In genomic region chr3:60431599-60431958, GRCh38 we compare ENCODE assay signal across 12 cellular contexts.
DNase-seq lines count a peak whose midpoint lies in the region; ATAC-seq and TF ChIP-seq lines count a peak whose summit lies in the region.
"Had no signal": no experiment of that assay in that cellular context is flagged by ENCODE, and none has a peak within 500 bp of the region (broad histone marks: within the 10 kb centered on the region; RNA-seq: fewer than 3 reads in every experiment).

No MANE protein-coding gene starts in this region.

- H3K4me3 Mint-ChIP-seq in WTC11, result no peak overlapping the region
- H3K4me3 Mint-ChIP-seq: T-helper 17 cell had no signal

- TF ChIP-seq CTCF in WTC11 (IDR thresholded peaks at IDR 0.05), result no peak

- no peaks in the 10 kb centered on the region for H3K36me3 Mint-ChIP-seq in WTC11

- H3K4me1 Mint-ChIP-seq in WTC11, result peaks cover 14% of the 10 kb centered on the region
- H3K4me1 Mint-ChIP-seq: T-helper 17 cell had no signal

- no peaks in the 10 kb centered on the region for H3K27me3 Mint-ChIP-seq in WTC11 (ENCODE audit: low read depth)
- H3K27me3 Mint-ChIP-seq: T-helper 17 cell had no signal

- peaks cover 7% of the 10 kb centered on the region; the same call in 1 of the 2 replicates for H3K9me3 Mint-ChIP-seq in WTC11

- POLR2A ChIA-PET in WTC11 (lab: Charles Lee), result no interaction called here

- peak; percentile 90 for ATAC-seq in WTC11
- peak; percentile 54 for ATAC-seq in left lobe of liver
- ATAC-seq: T-helper 17 cell had no signal

- DNase-seq in GM03348 (ENCODE audit: low spot score) (peak; percentile 22), M059J (ENCODE audit: low read depth) (peak; percentile 2), WTC11 (ENCODE audit: low spot score) (peak; percentile 17), left lobe of liver (ENCODE audit: low spot score) (no peak), hippocampal formation (lab: John Stamatoyannopoulos, UW) (no peak), NCI-H2107 treated with DMSO at 0.1 percent for 48 hours (lab: John Stamatoyannopoulos, UW; ENCODE audit: unreplicated experiment) (no peak)
- DNase-seq in activated CD4-positive, alpha-beta T cell treated with anti-CD3 and anti-CD28 coated beads, Interleukin-2, amount 50 U/mL, for 4 hours, result no peak
- DNase-seq: DMS153, NCI-H345, posterior cingulate gyrus, substantia nigra, T-helper 17 cell had no signal

- no peak overlapping the region for H3K27ac Mint-ChIP-seq in WTC11
- H3K27ac Mint-ChIP-seq: T-helper 17 cell had no signal

- CTCF ChIA-PET in WTC11 (lab: Charles Lee), result interaction anchor here (0.5 to 2.1 kb wide), 17 partner anchors 10 to 1871 kb away, joined by 3 to 18 read pairs (median 4); no protein-coding TSS in a partner anchor

TF ChIP-seq in WTC11, 78 proteins besides CTCF, POLR2A, EP300 and RAD21:
- TF ChIP-seq JAZF1 (CRISPR knock-in tag; IDR thresholded peaks at IDR 0.05), result no peak
- TF ChIP-seq ZNF671 (CRISPR knock-in tag; IDR thresholded peaks at IDR 0.05), result no peak
- no peak for TF ChIP-seq ZNF416 (CRISPR knock-in tag; IDR thresholded peaks at IDR 0.05)
TF ChIP-seq in WTC11: peak in this region for 0.

Comparison
In these comparisons a context has a peak if more than half of its experiments do, and no peak if none do; other contexts are left out.
1. DNase-seq: peak in GM03348 (single experiment), M059J (single experiment) and WTC11 (single experiment); none in left lobe of liver (single experiment), hippocampal formation (0 of 2), activated CD4-positive, alpha-beta T cell treated with anti-CD3 and anti-CD28 coated beads, Interleukin-2, amount 50 U/mL, for 4 hours (0 of 2) and NCI-H2107 treated with DMSO at 0.1 percent for 48 hours (single experiment).